25 cellular contexts compared by ENCODE assay signal in genomic region chr5:140391732-140392131, GRCh38. TPM values are rescaled to one million over a fixed set of nuclear protein-coding genes. Genes with fewer than 3 reads are reported as not detected.
DNase-seq lines count a peak whose midpoint lies in the region; ATAC-seq, FAIRE-seq and TF ChIP-seq lines count a peak whose summit lies in the region.
"Had no signal": no experiment of that assay in that cellular context is flagged by ENCODE, and none has a peak within 500 bp of the region (broad histone marks: within the 10 kb centered on the region; RNA-seq: fewer than 3 reads in every experiment).

No MANE protein-coding gene starts in this region.

- H3K27ac Mint-ChIP-seq in activated CD4-positive, alpha-beta T cell treated with anti-CD3 and anti-CD28 coated beads, Interleukin-2, amount 10 ng/mL, durations not matched to agents 7 days and 5 days = no peak overlapping the region
- H3K27ac Mint-ChIP-seq: CD8-positive, alpha-beta T cell had no signal

- H3K36me3 Mint-ChIP-seq in activated CD4-positive, alpha-beta T cell treated with anti-CD3 and anti-CD28 coated beads, Interleukin-2, amount 10 ng/mL, durations not matched to agents 7 days and 5 days (ENCODE audit: low read depth) = no peaks in the 10 kb centered on the region

- H3K4me3 ChIP-seq in HCT116 (replicated peaks in 1 of 2; ENCODE audit: low read depth in 1 of 2, low read length in 2 of 2) = no peak overlapping the region
- no peak overlapping the region for H3K4me3 ChIP-seq in PC-3 (ENCODE audit: low read length)
- H3K4me3 ChIP-seq in small intestine (ENCODE audit: low read depth in 1 of 2, low read length in 2 of 2) = no peak overlapping the region
- H3K4me3 ChIP-seq: BLaER1 treated with 17β-estradiol and CSF1 and Interleukin-3, amounts not matched to agents 10 nM and 100 nM had no signal

- ATAC-seq in HCT116 (peak; percentile 88), PC-3 (no peak), left colon (peak; percentile 48)
- ATAC-seq: CD8-positive, alpha-beta T cell had no signal

- H3K36me3 ChIP-seq in HCT116 (ENCODE audit: control insufficient read depth in 1 of 2, insufficient read depth in 2 of 2, low read length in 2 of 2) = no peaks in the 10 kb centered on the region
- no peaks in the 10 kb centered on the region for H3K36me3 ChIP-seq in PC-3 (ENCODE audit: low read depth, low read length)
- peaks cover 0 to 2% of the 10 kb centered on the region in 2 donors for H3K36me3 ChIP-seq in small intestine (ENCODE audit: control insufficient read depth in 2 of 2, insufficient read depth in 2 of 2, low read length in 2 of 2)

- H3K27me3 Mint-ChIP-seq in activated CD4-positive, alpha-beta T cell treated with anti-CD3 and anti-CD28 coated beads, Interleukin-2, amount 10 ng/mL, durations not matched to agents 7 days and 5 days = no peaks in the 10 kb centered on the region

- H3K4me1 ChIP-seq in HCT116 (ENCODE audit: control insufficient read depth in 1 of 2, insufficient read depth in 2 of 2, low read length in 2 of 2) (peaks cover 9 to 15% of the 10 kb centered on the region in 2 experiments; a peak in 3 of 4 replicates), PC-3 (ENCODE audit: insufficient read depth, low read length) (no peaks in the 10 kb centered on the region), small intestine (ENCODE audit: control insufficient read depth in 2 of 2, insufficient read depth in 1 of 2, low read depth in 1 of 2, low read length in 1 of 2) (no peaks in the 10 kb centered on the region)
- H3K4me1 ChIP-seq: BLaER1 treated with 17β-estradiol and CSF1 and Interleukin-3, amounts not matched to agents 10 nM and 100 nM had no signal

- no peaks in the 10 kb centered on the region for H3K27me3 ChIP-seq in HCT116 (ENCODE audit: insufficient read depth, low read length)
- no peaks in the 10 kb centered on the region for H3K27me3 ChIP-seq in PC-3 (ENCODE audit: low read length)
- H3K27me3 ChIP-seq in small intestine (ENCODE audit: control insufficient read depth in 2 of 2, insufficient read depth in 2 of 2, low read length in 2 of 2) = no peaks in the 10 kb centered on the region
- H3K27me3 ChIP-seq: BLaER1 treated with 17β-estradiol and CSF1 and Interleukin-3, amounts not matched to agents 10 nM and 100 nM had no signal

- H3K9me3 ChIP-seq in HCT116 (ENCODE audit: control insufficient read depth in 1 of 2, insufficient read depth in 1 of 2, low read depth in 1 of 2, low read length in 2 of 2) = no peaks in the 10 kb centered on the region
- H3K9me3 ChIP-seq in PC-3 (ENCODE audit: low read length) = no peaks in the 10 kb centered on the region
- H3K9me3 ChIP-seq in small intestine (ENCODE audit: control insufficient read depth, low read depth) = no peaks in the 10 kb centered on the region
- H3K9me3 ChIP-seq: BLaER1 treated with 17β-estradiol and CSF1 and Interleukin-3, amounts not matched to agents 10 nM and 100 nM had no signal

- WGBS in small intestine, 3 donors = 73 to 94% (median 90%) methylated on average over 1 of the region's 1 CpG

- no peak overlapping the region for H3K27ac ChIP-seq in HCT116 (ENCODE audit: low read depth, low read length)
- no peak overlapping the region for H3K27ac ChIP-seq in PC-3 (ENCODE audit: low read length)
- H3K27ac ChIP-seq in small intestine (ENCODE audit: low read depth in 1 of 2, low read length in 1 of 2) = no peak overlapping the region
- H3K27ac ChIP-seq: BLaER1 treated with 17β-estradiol and CSF1 and Interleukin-3, amounts not matched to agents 10 nM and 100 nM had no signal

- DNase-seq in HCT116 (ENCODE audit: low read depth, low spot score) = peak; percentile 52
- peak; percentile 33 for DNase-seq in PC-3
- no peak for DNase-seq in left colon
- DNase-seq in small intestine = peak; percentile 48
- DNase-seq in SK-N-DZ (ENCODE audit: low spot score) = no peak
- no peak for DNase-seq in stimulated activated naive CD4-positive, alpha-beta T cell treated with Interleukin-2 at 50 U/mL for 16 hours (lab: John Stamatoyannopoulos, UW)
- DNase-seq in activated CD4-positive, alpha-beta T cell treated with anti-CD3 and anti-CD28 coated beads, Interleukin-2, amount 10 ng/mL, durations not matched to agents 7 days and 5 days = no peak
- DNase-seq: Calu3; CD8-positive, alpha-beta T cell; DMS53; IMR-90; Karpas-422; MM.1S; NCI-H1092; NCI-H1436 treated with DMSO at 0.1 percent for 48 hours; NCI-H2029; NCI-H2171 treated with DMSO at 0.1 percent for 48 hours; NCI-H446 treated with DMSO at 0.1 percent for 48 hours; NCI-H748 treated with DMSO at 0.1 percent for 48 hours; NK-92 treated with Interleukin-12 subunit alpha and Interleukin-12 subunit beta, amount 100 ng/mL, for 24 hours; RPMI8226 had no signal

- H4K20me1 ChIP-seq in HCT116 (ENCODE audit: insufficient read depth) = no peaks in the 10 kb centered on the region
- no peaks in the 10 kb centered on the region for H4K20me1 ChIP-seq in PC-3 (ENCODE audit: low read length)
- H4K20me1 ChIP-seq: BLaER1 treated with 17β-estradiol and CSF1 and Interleukin-3, amounts not matched to agents 10 nM and 100 nM had no signal

- no peak overlapping the region for H2AFZ ChIP-seq in HCT116 (ENCODE audit: low read depth, low read length, poor library complexity, severe bottlenecking)
- H2AFZ ChIP-seq in PC-3 (ENCODE audit: low read length) = no peak overlapping the region

- RAD21 ChIA-PET in HCT116 (lab: Charles Lee; ENCODE audit: low non-redundant PET in 1 of 2, low total read pairs in 2 of 2, uncharacterized antibody in 2 of 2, unreplicated experiment in 2 of 2) = no interaction called here

- POLR2A ChIA-PET in HCT116 (lab: Charles Lee) (no interaction called here), PC-3 (lab: Charles Lee; ENCODE audit: unreplicated experiment) (interaction anchor here (0.6 kb wide), 1 partner anchor 13 kb away, joined by 4 read pairs; no protein-coding TSS in a partner anchor)
- POLR2A ChIA-PET in activated CD4-positive, alpha-beta T cell treated with anti-CD3 and anti-CD28 coated beads, Interleukin-2, amount 10 ng/mL, durations not matched to agents 7 days and 5 days (lab: Charles Lee) = interaction anchor here (0.7 kb wide), 1 partner anchor 265 kb away, joined by 4 read pairs; no protein-coding TSS in a partner anchor

- BruUV-seq in HCT116 (replicated peaks; lab: Mats Ljungman, UMichigan) (no TSS peak), PC-3 (replicated peaks; lab: Mats Ljungman, UMichigan) (no TSS peak)

- no peaks in the 10 kb centered on the region for H3K4me1 Mint-ChIP-seq in activated CD4-positive, alpha-beta T cell treated with anti-CD3 and anti-CD28 coated beads, Interleukin-2, amount 10 ng/mL, durations not matched to agents 7 days and 5 days

- CTCF ChIA-PET in HCT116 (lab: Charles Lee) (no interaction called here), PC-3 (lab: Charles Lee) (no interaction called here)
- CTCF ChIA-PET in activated CD4-positive, alpha-beta T cell treated with anti-CD3 and anti-CD28 coated beads, Interleukin-2, amount 10 ng/mL, durations not matched to agents 7 days and 5 days (lab: Charles Lee) = no interaction called here

- H3K79me2 ChIP-seq in HCT116 (ENCODE audit: insufficient read depth, low read length) = no peaks in the 10 kb centered on the region
- H3K79me2 ChIP-seq in PC-3 (ENCODE audit: low read length) = no peaks in the 10 kb centered on the region

- H3K4me2 ChIP-seq in HCT116 (ENCODE audit: low read length) (peak overlapping the region; percentile 18), PC-3 (ENCODE audit: low read length) (no peak overlapping the region)
- H3K4me2 ChIP-seq: BLaER1 treated with 17β-estradiol and CSF1 and Interleukin-3, amounts not matched to agents 10 nM and 100 nM had no signal

- TF ChIP-seq CTCF in HCT116 (IDR thresholded peaks at IDR 0.05 in 2 of 3, conservative IDR thresholded peaks at IDR 0.05 in 1 of 3; ENCODE audit: borderline replicate concordance in 1 of 3, insufficient read depth in 1 of 3, low read depth in 2 of 3, low read length in 2 of 3) = no peak
- no peak for TF ChIP-seq CTCF in PC-3 (conservative IDR thresholded peaks at IDR 0.05; ENCODE audit: low read depth, low read length)

- no peak for FAIRE-seq in small intestine (lab: Jason Lieb, UNC)
- FAIRE-seq: GM12891, H1 had no signal

- H3K9ac ChIP-seq in HCT116 (ENCODE audit: low read length) = no peak overlapping the region
- no peak overlapping the region for H3K9ac ChIP-seq in PC-3 (ENCODE audit: low read length)
- H3K9ac ChIP-seq: BLaER1 treated with 17β-estradiol and CSF1 and Interleukin-3, amounts not matched to agents 10 nM and 100 nM had no signal

- no peaks in the 10 kb centered on the region for H3K9me3 Mint-ChIP-seq in activated CD4-positive, alpha-beta T cell treated with anti-CD3 and anti-CD28 coated beads, Interleukin-2, amount 10 ng/mL, durations not matched to agents 7 days and 5 days
- H3K9me3 Mint-ChIP-seq: CD8-positive, alpha-beta T cell had no signal

- H3F3A ChIP-seq in PC-3 (ENCODE audit: low read length, unreplicated experiment) = no peaks in the 10 kb centered on the region

- intact Hi-C loops in HCT116 (cut with micrococcal nuclease) = no loop called here
- intact Hi-C loops in PC-3 (cut with micrococcal nuclease) = no loop called here
- intact Hi-C loops in left colon (cut with DNase I, micrococcal nuclease) = no loop called here

- H3K9me2 ChIP-seq in HCT116 (ENCODE audit: insufficient read depth) (no peaks in the 10 kb centered on the region), PC-3 (replicated peaks; ENCODE audit: low read length) (no peaks in the 10 kb centered on the region)

- TF ChIP-seq RAD21 in HCT116 (IDR thresholded peaks at IDR 0.05; ENCODE audit: low read depth) = no peak

- TF ChIP-seq POLR2A in HCT116 (IDR thresholded peaks at IDR 0.05; ENCODE audit: borderline replicate concordance, extremely low read depth, insufficient read depth, insufficient read length) = no peak

- no peak overlapping the region for H3K4me3 Mint-ChIP-seq in activated CD4-positive, alpha-beta T cell treated with anti-CD3 and anti-CD28 coated beads, Interleukin-2, amount 10 ng/mL, durations not matched to agents 7 days and 5 days
- H3K4me3 Mint-ChIP-seq: CD8-positive, alpha-beta T cell had no signal

RNA-seq across cellular contexts. Expression of gene ANKHD1, which starts 9.9 kb away (rescaled TPM):
- total RNA-seq in HCT116 (2021; ENCODE audit: unreplicated experiment) (80.8 TPM), PC-3 (2014; rRNA removed) (64.6 and 81.1 TPM in 2 replicates), left colon (100 to 1,000 TPM; 118 to 140 TPM)
- polyA plus RNA-seq in HCT116 (2012) = 64.2 and 67.7 TPM in 2 replicates
- polyA plus RNA-seq in small intestine = 10 to 100 TPM; 44.2 to 72.7 (median 51.2) TPM
- polyA plus RNA-seq in SK-N-DZ (2014; cell fraction: cytosol; rRNA removed) = 46.2 and 62.1 TPM in 2 replicates
- 92.9 and 116 TPM in 2 replicates for polyA plus RNA-seq in SK-N-DZ (2014; cell fraction: nucleus; rRNA removed)
- total RNA-seq in activated CD4-positive, alpha-beta T cell treated with anti-CD3 and anti-CD28 coated beads, Interleukin-2, amount 10 ng/mL, durations not matched to agents 7 days and 5 days = 100 to 1,000 TPM; 118 TPM

RNA-seq across cellular contexts. Expression of gene SLC4A9, which starts 31.7 kb away (rescaled TPM):
- total RNA-seq in HCT116 (2021; ENCODE audit: unreplicated experiment) = 0.49 TPM
- 0.08 and 0.26 TPM in 2 replicates for polyA plus RNA-seq in HCT116 (2012)
- 0.29 TPM in 1 of 2 replicates, not detected in the other for total RNA-seq in PC-3 (2014; rRNA removed)
- under 1 TPM; 0.31 to 0.42 TPM for total RNA-seq in left colon
- not detected for polyA plus RNA-seq in small intestine
- polyA plus RNA-seq in SK-N-DZ (2014; cell fraction: cytosol; rRNA removed) = not detected in 2 replicates
- not detected in 2 replicates for polyA plus RNA-seq in SK-N-DZ (2014; cell fraction: nucleus; rRNA removed)
- under 1 TPM; 0.35 to 0.44 TPM for total RNA-seq in activated CD4-positive, alpha-beta T cell treated with anti-CD3 and anti-CD28 coated beads, Interleukin-2, amount 10 ng/mL, durations not matched to agents 7 days and 5 days
- total RNA-seq: Calu3; CD8-positive, alpha-beta T cell; HT1080; IMR-90 had no signal
- polyA plus RNA-seq: IMR-90 had no signal

RNA-seq across cellular contexts. Expression of gene HBEGF, which starts 45.3 kb away (rescaled TPM):
- total RNA-seq in HCT116 (2021; ENCODE audit: unreplicated experiment) (12.3 TPM), PC-3 (2014; rRNA removed) (82.6 and 85.9 TPM in 2 replicates), left colon (10 to 100 TPM; 11.4 to 11.9 TPM)
- polyA plus RNA-seq in HCT116 (2012) = 20.8 and 21.7 TPM in 2 replicates
- 10 to 100 TPM; 10.3 to 18.1 (median 17.3) TPM for polyA plus RNA-seq in small intestine
- 1.8 and 2.7 TPM in 2 replicates for polyA plus RNA-seq in SK-N-DZ (2014; cell fraction: cytosol; rRNA removed)
- 1.5 and 1.6 TPM in 2 replicates for polyA plus RNA-seq in SK-N-DZ (2014; cell fraction: nucleus; rRNA removed)
- total RNA-seq in activated CD4-positive, alpha-beta T cell treated with anti-CD3 and anti-CD28 coated beads, Interleukin-2, amount 10 ng/mL, durations not matched to agents 7 days and 5 days = 10 to 100 TPM; 13.7 to 15.4 TPM

Comparison
In these comparisons a context has a peak if more than half of its experiments do, and no peak if none do; other contexts are left out.
1. DNase-seq: peak in HCT116 (single experiment), PC-3 (single experiment) and small intestine (single experiment); none in left colon (0 of 2), SK-N-DZ (single experiment), stimulated activated naive CD4-positive, alpha-beta T cell treated with Interleukin-2 at 50 U/mL for 16 hours (single experiment) and activated CD4-positive, alpha-beta T cell treated with anti-CD3 and anti-CD28 coated beads, Interleukin-2, amount 10 ng/mL, durations not matched to agents 7 days and 5 days (single experiment).